Comparison of ENCODE assay signal across 8 cellular contexts in genomic region chr15:42490743-42491539, GRCh38. TPM values are rescaled to one million over a fixed set of nuclear protein-coding genes. Genes with fewer than 3 reads are reported as not detected.
DNase-seq lines count a peak whose midpoint lies in the region; ATAC-seq, FAIRE-seq and TF ChIP-seq lines count a peak whose summit lies in the region.

Gene ZNF106 (minus strand): TSS chr15:42491141. CDS start chr15:42472289, 18,852 bp downstream.

- TF ChIP-seq POLR2A in esophagus squamous epithelium (IDR thresholded peaks at IDR 0.05) = peak in 3 of 4 donors; percentile 68 to 87 (median 85)

- peaks cover 55% of the 10 kb centered on the region for H3K4me1 Mint-ChIP-seq in CD4-positive, alpha-beta T cell (ENCODE audit: low read depth)
- peaks cover 50% of the 10 kb centered on the region for H3K4me1 Mint-ChIP-seq in activated T-cell treated with anti-CD3 and anti-CD28 coated beads, Interleukin-2, amount 50 U/mL, for 72 hours (ENCODE audit: low read depth)

- no peaks in the 10 kb centered on the region for H3K9me3 ChIP-seq in CD4-positive, alpha-beta T cell (ENCODE audit: control insufficient read depth, low read length)
- no peaks in the 10 kb centered on the region for H3K9me3 ChIP-seq in Karpas-422 (ENCODE audit: low read length)
- no peaks in the 10 kb centered on the region for H3K9me3 ChIP-seq in esophagus squamous epithelium
- no peaks in the 10 kb centered on the region for H3K9me3 ChIP-seq in muscle layer of duodenum (ENCODE audit: control insufficient read depth in 1 of 2, low read length in 2 of 2)

- FAIRE-seq in RCC 7860 (lab: Jason Lieb, UNC) = peak; percentile 22

- peak within 1 kb of the TSS; percentile 100 for H3K4me3 Mint-ChIP-seq in CD4-positive, alpha-beta T cell
- peak within 1 kb of the TSS; percentile 98 to 100 for H3K4me3 Mint-ChIP-seq in activated T-cell treated with anti-CD3 and anti-CD28 coated beads, Interleukin-2, amount 50 U/mL, for 72 hours

- peak within 1 kb of the TSS; percentile 94 for H3K9ac ChIP-seq in Karpas-422 (ENCODE audit: low read length)

- no peaks in the 10 kb centered on the region for H3K9me2 ChIP-seq in Karpas-422 (replicated peaks; ENCODE audit: insufficient read depth, low read length)

- H4K20me1 ChIP-seq in Karpas-422 (ENCODE audit: insufficient read depth, low read depth, low read length) = no peaks in the 10 kb centered on the region

- no peaks in the 10 kb centered on the region for H3K9me3 Mint-ChIP-seq in CD4-positive, alpha-beta T cell
- H3K9me3 Mint-ChIP-seq in activated T-cell treated with anti-CD3 and anti-CD28 coated beads, Interleukin-2, amount 50 U/mL, for 72 hours = no peaks in the 10 kb centered on the region

- H3K36me3 ChIP-seq in Karpas-422 (ENCODE audit: insufficient read depth, low read length) (no peaks in the 10 kb centered on the region), esophagus squamous epithelium (peaks cover 0 to 4% (median 0%) of the 10 kb centered on the region in 3 donors), muscle layer of duodenum (ENCODE audit: control insufficient read depth in 1 of 2, insufficient read depth in 2 of 2, low read length in 2 of 2) (peaks cover 0 to 3% of the 10 kb centered on the region in 2 donors)

- H3K27ac ChIP-seq in CD4-positive, alpha-beta T cell (ENCODE audit: low read depth, low read length) = peak within 1 kb of the TSS; percentile 76
- peak within 1 kb of the TSS; percentile 80 for H3K27ac ChIP-seq in Karpas-422 (ENCODE audit: low read length)
- H3K27ac ChIP-seq in esophagus squamous epithelium = peak within 1 kb of the TSS; percentile 93 to 95 (median 95)
- H3K27ac ChIP-seq in muscle layer of duodenum (ENCODE audit: low read length) = peak within 1 kb of the TSS; percentile 98

- H3K4me2 ChIP-seq in Karpas-422 (ENCODE audit: low read depth, low read length, poor library complexity, severe bottlenecking) = peak within 1 kb of the TSS; percentile 88

- H3K27me3 ChIP-seq in CD4-positive, alpha-beta T cell (ENCODE audit: control insufficient read depth, insufficient read depth, low read length) = no peaks in the 10 kb centered on the region
- H3K27me3 ChIP-seq in Karpas-422 (ENCODE audit: low read length) (no peaks in the 10 kb centered on the region), esophagus squamous epithelium (no peaks in the 10 kb centered on the region), muscle layer of duodenum (ENCODE audit: low read depth, low read length) (no peaks in the 10 kb centered on the region)

- CTCF ChIA-PET in CD4-positive, alpha-beta T cell (lab: Charles Lee) = interaction anchor here (1.4 to 2.3 kb wide), 2 partner anchors 14 to 19 kb away, joined by 4 to 6 read pairs; no protein-coding TSS in a partner anchor

- H3K79me2 ChIP-seq in Karpas-422 (ENCODE audit: low read length) = peaks cover 58% of the 10 kb centered on the region

- H2AFZ ChIP-seq in Karpas-422 (ENCODE audit: low read length) = peak within 1 kb of the TSS; percentile 31

- no peaks in the 10 kb centered on the region for H3K27me3 Mint-ChIP-seq in CD4-positive, alpha-beta T cell
- no peaks in the 10 kb centered on the region for H3K27me3 Mint-ChIP-seq in activated T-cell treated with anti-CD3 and anti-CD28 coated beads, Interleukin-2, amount 50 U/mL, for 72 hours (ENCODE audit: low read depth)

- WGBS in esophagus squamous epithelium, 2 donors = 1% methylated on average over 28 to 31 of the region's 49 CpGs

- DNase-seq in CD4-positive, alpha-beta T cell = peak; percentile 71 to 87 (median 82)
- peak; percentile 97 for DNase-seq in Karpas-422
- peak; percentile 86 for DNase-seq in RCC 7860 (ENCODE audit: low spot score)
- peak; percentile 89 to 91 for DNase-seq in activated T-cell treated with anti-CD3 and anti-CD28 coated beads, Interleukin-2, amount 50 U/mL, for 72 hours
- DNase-seq in esophagus squamous epithelium (lab: John Stamatoyannopoulos, UW) = peak; percentile 26
- peak; percentile 80 to 81 for DNase-seq in stimulated activated CD8-positive, alpha-beta memory T cell treated with anti-CD3 and anti-CD28 coated beads, Interleukin-7, amount 100 ng/mL, for 4 hours (ENCODE audit: low read depth in 2 of 2)

- POLR2A ChIA-PET in CD4-positive, alpha-beta T cell (lab: Charles Lee) = interaction anchor here (0.6 to 2.6 kb wide), 18 partner anchors 9 to 1229 kb away, joined by 3 to 19 read pairs (median 4); partner anchors contain the start of genes GANC, HAUS2, LRRC57 and STARD9

- no peak for TF ChIP-seq CTCF in CD4-positive, alpha-beta T cell (IDR thresholded peaks at IDR 0.05)
- peak in 1 of 6 experiments; percentile 26 for TF ChIP-seq CTCF in esophagus squamous epithelium (IDR thresholded peaks at IDR 0.05)

- peak; percentile 53 for ATAC-seq in CD4-positive, alpha-beta T cell (ENCODE audit: poor library complexity)
- ATAC-seq in GM21390 (IDR thresholded peaks at IDR 0.05; ENCODE audit: unreplicated experiment) = peak; percentile 45
- ATAC-seq in activated T-cell treated with anti-CD3 and anti-CD28 coated beads, Interleukin-2, amount 50 U/mL, for 72 hours (replicated peaks in 1 of 2) = peak; percentile 68 to 70

- H3K4me1 ChIP-seq in Karpas-422 (ENCODE audit: low read length) (peaks cover 47% of the 10 kb centered on the region), esophagus squamous epithelium (peaks cover 14 to 51% (median 33%) of the 10 kb centered on the region in 3 donors), muscle layer of duodenum (ENCODE audit: control insufficient read depth in 1 of 2, insufficient read depth in 2 of 2, low read length in 2 of 2) (peaks cover 5 to 35% of the 10 kb centered on the region in 2 donors)

- H3K36me3 Mint-ChIP-seq in CD4-positive, alpha-beta T cell (ENCODE audit: low read depth) = peaks cover 30% of the 10 kb centered on the region
- peaks cover 5% of the 10 kb centered on the region in 2 donors for H3K36me3 Mint-ChIP-seq in activated T-cell treated with anti-CD3 and anti-CD28 coated beads, Interleukin-2, amount 50 U/mL, for 72 hours (ENCODE audit: insufficient read depth in 2 of 2)

- intact Hi-C loops in CD4-positive, alpha-beta T cell (cut with DNase I, micrococcal nuclease) = loop anchor here (1.0 to 10.0 kb wide), 5 partner anchors 58 to 634 kb away; partner anchors contain the start of genes CDAN1 (in 1 of the 2), HAUS2 (in 1 of the 2), LRRC57 (in 1 of the 2) and VPS39 (in 1 of the 2)
- intact Hi-C loops in esophagus squamous epithelium (cut with DNase I) = no loop called here

- H3K27ac Mint-ChIP-seq in CD4-positive, alpha-beta T cell = peak within 1 kb of the TSS; percentile 99
- peak within 1 kb of the TSS; percentile 96 for H3K27ac Mint-ChIP-seq in activated T-cell treated with anti-CD3 and anti-CD28 coated beads, Interleukin-2, amount 50 U/mL, for 72 hours

- H3K4me3 ChIP-seq in Karpas-422 (ENCODE audit: low read length) (peak within 1 kb of the TSS; percentile 85), esophagus squamous epithelium (peak within 1 kb of the TSS; percentile 84 to 97 (median 88)), muscle layer of duodenum (ENCODE audit: low read depth in 1 of 2, low read length in 2 of 2) (peak within 1 kb of the TSS; percentile 85 to 96)

RNA-seq across cellular contexts. Expression of gene ZNF106, which starts in this region (rescaled TPM):
- total RNA-seq in CD4-positive, alpha-beta T cell = 10 to 100 TPM; 30.9 to 31.4 TPM
- 109 and 144 TPM in 2 replicates for total RNA-seq in Karpas-422 (2014; rRNA removed; shearing (Covaris generic); ENCODE audit: low replicate concordance)
- total RNA-seq in activated T-cell treated with anti-CD3 and anti-CD28 coated beads, Interleukin-2, amount 50 U/mL, for 72 hours = 10 to 100 TPM; 51.1 to 66.2 TPM
- 10 to 100 TPM; 16.0 to 65.0 (median 33.8) TPM for total RNA-seq in esophagus squamous epithelium

Comparison
In these comparisons a context has a peak if more than half of its experiments do, and no peak if none do; other contexts are left out.
1. Peak in every context shown above with its lines: DNase-seq, ATAC-seq, H3K4me3 ChIP-seq and H3K27ac ChIP-seq.
2. DNase-seq: peak in every context shown above with its lines; median percentile 97 in Karpas-422; 90 in activated T-cell treated with anti-CD3 and anti-CD28 coated beads, Interleukin-2, amount 50 U/mL, for 72 hours; 86 in RCC 7860; 82 in CD4-positive, alpha-beta T cell; 80 in stimulated activated CD8-positive, alpha-beta memory T cell treated with anti-CD3 and anti-CD28 coated beads, Interleukin-7, amount 100 ng/mL, for 4 hours; 26 in esophagus squamous epithelium.